8 cellular contexts compared by ENCODE assay signal in genomic region chr11:65499713-65500261, GRCh38. TPM values are rescaled to one million over a fixed set of nuclear protein-coding genes. Genes with fewer than 3 reads are reported as not detected.
A peak's percentile ranks its signal among the peaks of the same experiment; 100 is the strongest.
DNase-seq lines count a peak whose midpoint lies in the region; ATAC-seq and TF ChIP-seq lines count a peak whose summit lies in the region.

No MANE protein-coding gene starts in this region.

- H3K4me3 Mint-ChIP-seq in activated T-helper 2 cell treated with anti-CD3 and anti-CD28 coated beads, Interferon-gamma antibody, Interleukin-2, Interleukin-4, amounts not matched to agents 10 μg/mL and 5 μg/mL and 100 μg/mL, durations not matched to agents 14 hours and 24 hours and 36 hours (ENCODE audit: low read depth), result no peak overlapping the region
- no peak overlapping the region for H3K4me3 Mint-ChIP-seq in activated CD8-positive, alpha-beta T cell treated with anti-CD3 and anti-CD28 coated beads for 36 hours
- no peak overlapping the region for H3K4me3 Mint-ChIP-seq in stimulated activated naive B cell treated with anti-CD40 and anti-IgM and Interleukin-4, amounts not matched to agents 10 μg/mL and 1 μg/mL and 100 μg/mL, for 72 hours

- H3K27ac ChIP-seq in duodenal mucosa (ENCODE audit: low read depth, low read length), result peak overlapping the region; percentile 97

- DNase-seq in BJ (ENCODE audit: low read depth) (no peak), LNCaP clone FGC (ENCODE audit: low read depth) (no peak)
- DNase-seq in activated T-helper 2 cell treated with anti-CD3 and anti-CD28 coated beads, Interferon-gamma antibody, Interleukin-2, Interleukin-4, amounts not matched to agents 10 μg/mL and 5 μg/mL and 100 μg/mL, durations not matched to agents 14 hours and 24 hours and 36 hours (ENCODE audit: low spot score), result no peak
- no peak for DNase-seq in activated CD8-positive, alpha-beta T cell treated with anti-CD3 and anti-CD28 coated beads for 36 hours
- no peak for DNase-seq in stimulated activated naive B cell treated with anti-CD40 and anti-IgM and Interleukin-4, amounts not matched to agents 10 μg/mL and 1 μg/mL and 100 μg/mL, for 72 hours

- POLR2A ChIA-PET in BJ (lab: Charles Lee), result interaction anchor here (0.6 to 8.3 kb wide), 26 partner anchors 8 to 1926 kb away, joined by 3 to 204 read pairs (median 5); partner anchors contain the start of genes FOSL1, NEAT1 and PCNX3
- POLR2A ChIA-PET in activated CD8-positive, alpha-beta T cell treated with anti-CD3 and anti-CD28 coated beads for 36 hours (lab: Charles Lee), result interaction anchor here (0.7 to 36.2 kb wide), 54 partner anchors 9 to 689 kb away, joined by 3 to 4842 read pairs (median 6); partner anchors contain the start of genes DPF2, EHBP1L1, EHD1 and FAM89B

- H3K27me3 Mint-ChIP-seq in activated T-helper 2 cell treated with anti-CD3 and anti-CD28 coated beads, Interferon-gamma antibody, Interleukin-2, Interleukin-4, amounts not matched to agents 10 μg/mL and 5 μg/mL and 100 μg/mL, durations not matched to agents 14 hours and 24 hours and 36 hours (ENCODE audit: low read depth), result no peaks in the 10 kb centered on the region
- no peaks in the 10 kb centered on the region for H3K27me3 Mint-ChIP-seq in activated CD8-positive, alpha-beta T cell treated with anti-CD3 and anti-CD28 coated beads for 36 hours
- H3K27me3 Mint-ChIP-seq in stimulated activated naive B cell treated with anti-CD40 and anti-IgM and Interleukin-4, amounts not matched to agents 10 μg/mL and 1 μg/mL and 100 μg/mL, for 72 hours, result no peaks in the 10 kb centered on the region

- H3K27me3 ChIP-seq in BJ (ENCODE audit: control insufficient read depth, insufficient read depth, low read length) (no peaks in the 10 kb centered on the region), duodenal mucosa (ENCODE audit: control insufficient read depth in 1 of 2, insufficient read depth in 2 of 2, low read length in 2 of 2) (no peaks in the 10 kb centered on the region), neuron (ENCODE audit: insufficient read depth, low read length) (no peaks in the 10 kb centered on the region)

- H3K4me3 ChIP-seq in BJ (ENCODE audit: low read depth, low read length), result peak overlapping the region; percentile 76
- H3K4me3 ChIP-seq in LNCaP clone FGC (ENCODE audit: low read depth, low read length), result peak overlapping the region; percentile 78
- H3K4me3 ChIP-seq in duodenal mucosa (ENCODE audit: low read depth in 1 of 2, low read length in 2 of 2), result peak overlapping the region; percentile 91 to 99
- peak overlapping the region; percentile 80 for H3K4me3 ChIP-seq in neuron (ENCODE audit: low read length)

- intact Hi-C loops in activated T-helper 2 cell treated with anti-CD3 and anti-CD28 coated beads, Interferon-gamma antibody, Interleukin-2, Interleukin-4, amounts not matched to agents 10 μg/mL and 5 μg/mL and 100 μg/mL, durations not matched to agents 14 hours and 24 hours and 36 hours (cut with micrococcal nuclease), result loop anchor here (10.0 kb wide), 1 partner anchor 625 kb away; the partner anchor contains the start of gene EHD1
- intact Hi-C loops in activated CD8-positive, alpha-beta T cell treated with anti-CD3 and anti-CD28 coated beads for 36 hours (cut with micrococcal nuclease), result loop anchor here (2.0 kb wide), 1 partner anchor 75 kb away; no protein-coding TSS in a partner anchor

- no peaks in the 10 kb centered on the region for H3K36me3 Mint-ChIP-seq in activated T-helper 2 cell treated with anti-CD3 and anti-CD28 coated beads, Interferon-gamma antibody, Interleukin-2, Interleukin-4, amounts not matched to agents 10 μg/mL and 5 μg/mL and 100 μg/mL, durations not matched to agents 14 hours and 24 hours and 36 hours (ENCODE audit: low read depth)
- peaks cover 1% of the 10 kb centered on the region for H3K36me3 Mint-ChIP-seq in activated CD8-positive, alpha-beta T cell treated with anti-CD3 and anti-CD28 coated beads for 36 hours (ENCODE audit: low read depth)
- H3K36me3 Mint-ChIP-seq in stimulated activated naive B cell treated with anti-CD40 and anti-IgM and Interleukin-4, amounts not matched to agents 10 μg/mL and 1 μg/mL and 100 μg/mL, for 72 hours, result peaks cover 14 to 15% of the 10 kb centered on the region in 2 donors

- no peak overlapping the region for H2AFZ ChIP-seq in neuron (ENCODE audit: low read depth, low read length)

- H3K9me3 ChIP-seq in duodenal mucosa (ENCODE audit: control insufficient read depth in 1 of 2, low read length in 2 of 2) (no peaks in the 10 kb centered on the region), neuron (ENCODE audit: low read length) (no peaks in the 10 kb centered on the region)

- peaks cover 13% of the 10 kb centered on the region for H3K36me3 ChIP-seq in BJ (ENCODE audit: control insufficient read depth, insufficient read depth, low read length)
- H3K36me3 ChIP-seq in duodenal mucosa (ENCODE audit: control insufficient read depth in 1 of 2, insufficient read depth in 2 of 2, low read length in 2 of 2), result peaks cover 39 to 47% of the 10 kb centered on the region in 2 donors
- H3K36me3 ChIP-seq in neuron (ENCODE audit: insufficient read depth, low read length), result peaks cover 37% of the 10 kb centered on the region

- H3K4me1 ChIP-seq in duodenal mucosa (ENCODE audit: control insufficient read depth in 1 of 2, insufficient read depth in 2 of 2, low read length in 2 of 2) (peaks cover 19% of the 10 kb centered on the region in 2 donors), neuron (ENCODE audit: insufficient read depth, low read length) (peaks cover 9% of the 10 kb centered on the region)

- no peak for ATAC-seq in activated CD8-positive, alpha-beta T cell treated with anti-CD3 and anti-CD28 coated beads for 36 hours
- ATAC-seq in stimulated activated naive B cell treated with anti-CD40 and anti-IgM and Interleukin-4, amounts not matched to agents 10 μg/mL and 1 μg/mL and 100 μg/mL, for 72 hours (replicated peaks), result no peak
- ATAC-seq in HG02981 (IDR thresholded peaks at IDR 0.05; ENCODE audit: unreplicated experiment), result no peak

- peaks cover 24% of the 10 kb centered on the region for H3K4me1 Mint-ChIP-seq in activated T-helper 2 cell treated with anti-CD3 and anti-CD28 coated beads, Interferon-gamma antibody, Interleukin-2, Interleukin-4, amounts not matched to agents 10 μg/mL and 5 μg/mL and 100 μg/mL, durations not matched to agents 14 hours and 24 hours and 36 hours (ENCODE audit: low read depth)
- peaks cover 19% of the 10 kb centered on the region for H3K4me1 Mint-ChIP-seq in activated CD8-positive, alpha-beta T cell treated with anti-CD3 and anti-CD28 coated beads for 36 hours (ENCODE audit: low read depth)
- H3K4me1 Mint-ChIP-seq in stimulated activated naive B cell treated with anti-CD40 and anti-IgM and Interleukin-4, amounts not matched to agents 10 μg/mL and 1 μg/mL and 100 μg/mL, for 72 hours, result peaks cover 25 to 40% of the 10 kb centered on the region in 2 donors

- CTCF ChIA-PET in BJ (lab: Yijun Ruan, JAX), result interaction anchor here (0.6 to 4.7 kb wide), 8 partner anchors 8 to 118 kb away, joined by 3 to 55 read pairs (median 6); partner anchors contain the start of gene SLC25A45
- CTCF ChIA-PET in activated CD8-positive, alpha-beta T cell treated with anti-CD3 and anti-CD28 coated beads for 36 hours (lab: Charles Lee), result interaction anchor here (0.8 to 16.5 kb wide), 13 partner anchors 8 to 385 kb away, joined by 3 to 448 read pairs (median 4); partner anchors contain the start of gene NEAT1

- TF ChIP-seq CTCF in BJ (IDR thresholded peaks at IDR 0.05; ENCODE audit: insufficient read depth, low read depth, low read length) (no peak), LNCaP clone FGC (IDR thresholded peaks at IDR 0.05; ENCODE audit: control insufficient read depth, extremely low read depth, insufficient read depth) (no peak)
- no peak for TF ChIP-seq CTCF in activated CD8-positive, alpha-beta T cell treated with anti-CD3 and anti-CD28 coated beads for 36 hours (IDR thresholded peaks at IDR 0.05)

- H3K9ac ChIP-seq in duodenal mucosa (ENCODE audit: low read depth in 1 of 2, low read length in 2 of 2), result peak overlapping the region; percentile 86 to 100

- H3K27ac Mint-ChIP-seq in activated T-helper 2 cell treated with anti-CD3 and anti-CD28 coated beads, Interferon-gamma antibody, Interleukin-2, Interleukin-4, amounts not matched to agents 10 μg/mL and 5 μg/mL and 100 μg/mL, durations not matched to agents 14 hours and 24 hours and 36 hours, result no peak overlapping the region
- H3K27ac Mint-ChIP-seq in activated CD8-positive, alpha-beta T cell treated with anti-CD3 and anti-CD28 coated beads for 36 hours, result no peak overlapping the region
- H3K27ac Mint-ChIP-seq in stimulated activated naive B cell treated with anti-CD40 and anti-IgM and Interleukin-4, amounts not matched to agents 10 μg/mL and 1 μg/mL and 100 μg/mL, for 72 hours, result no peak overlapping the region

- no peaks in the 10 kb centered on the region for H3K9me3 Mint-ChIP-seq in activated T-helper 2 cell treated with anti-CD3 and anti-CD28 coated beads, Interferon-gamma antibody, Interleukin-2, Interleukin-4, amounts not matched to agents 10 μg/mL and 5 μg/mL and 100 μg/mL, durations not matched to agents 14 hours and 24 hours and 36 hours
- no peaks in the 10 kb centered on the region for H3K9me3 Mint-ChIP-seq in activated CD8-positive, alpha-beta T cell treated with anti-CD3 and anti-CD28 coated beads for 36 hours
- no peaks in the 10 kb centered on the region for H3K9me3 Mint-ChIP-seq in stimulated activated naive B cell treated with anti-CD40 and anti-IgM and Interleukin-4, amounts not matched to agents 10 μg/mL and 1 μg/mL and 100 μg/mL, for 72 hours

RNA-seq across cellular contexts. Expression of gene MALAT1, which starts 0.9 kb away (rescaled TPM):
- 924 and 1,611 TPM in 2 replicates for polyA plus RNA-seq in BJ (2011; rRNA removed)
- 12,707 and 21,303 TPM in 2 replicates for polyA minus RNA-seq in BJ (2011; rRNA and poly(A)+ RNA removed)
- 4,338 and 4,347 TPM in 2 replicates for total RNA-seq in activated T-helper 2 cell treated with anti-CD3 and anti-CD28 coated beads, Interferon-gamma antibody, Interleukin-2, Interleukin-4, amounts not matched to agents 10 μg/mL and 5 μg/mL and 100 μg/mL, durations not matched to agents 14 hours and 24 hours and 36 hours
- total RNA-seq in activated CD8-positive, alpha-beta T cell treated with anti-CD3 and anti-CD28 coated beads for 36 hours, result 1,000 to 10,000 TPM; 3,856 to 3,869 TPM

RNA-seq across cellular contexts. Expression of gene SCYL1, which starts 25.1 kb away (rescaled TPM):
- polyA plus RNA-seq in BJ (2011; rRNA removed), result 81.7 and 134 TPM in 2 replicates
- polyA minus RNA-seq in BJ (2011; rRNA and poly(A)+ RNA removed), result 73.5 and 101 TPM in 2 replicates
- total RNA-seq in activated T-helper 2 cell treated with anti-CD3 and anti-CD28 coated beads, Interferon-gamma antibody, Interleukin-2, Interleukin-4, amounts not matched to agents 10 μg/mL and 5 μg/mL and 100 μg/mL, durations not matched to agents 14 hours and 24 hours and 36 hours, result 94.4 and 95.8 TPM in 2 replicates
- 10 to 100 TPM; 71.5 to 76.8 TPM for total RNA-seq in activated CD8-positive, alpha-beta T cell treated with anti-CD3 and anti-CD28 coated beads for 36 hours

RNA-seq across cellular contexts. Expression of gene LTBP3, which starts 58.4 kb away (rescaled TPM):
- 37.9 and 77.7 TPM in 2 replicates for polyA plus RNA-seq in BJ (2011; rRNA removed)
- polyA minus RNA-seq in BJ (2011; rRNA and poly(A)+ RNA removed), result 33.3 and 56.6 TPM in 2 replicates
- total RNA-seq in activated T-helper 2 cell treated with anti-CD3 and anti-CD28 coated beads, Interferon-gamma antibody, Interleukin-2, Interleukin-4, amounts not matched to agents 10 μg/mL and 5 μg/mL and 100 μg/mL, durations not matched to agents 14 hours and 24 hours and 36 hours, result 85.3 and 86.4 TPM in 2 replicates
- 10 to 100 TPM; 55.4 to 56.0 TPM for total RNA-seq in activated CD8-positive, alpha-beta T cell treated with anti-CD3 and anti-CD28 coated beads for 36 hours
